ENCODE assay signal across 2 cellular contexts in the genomic region with DNA sequence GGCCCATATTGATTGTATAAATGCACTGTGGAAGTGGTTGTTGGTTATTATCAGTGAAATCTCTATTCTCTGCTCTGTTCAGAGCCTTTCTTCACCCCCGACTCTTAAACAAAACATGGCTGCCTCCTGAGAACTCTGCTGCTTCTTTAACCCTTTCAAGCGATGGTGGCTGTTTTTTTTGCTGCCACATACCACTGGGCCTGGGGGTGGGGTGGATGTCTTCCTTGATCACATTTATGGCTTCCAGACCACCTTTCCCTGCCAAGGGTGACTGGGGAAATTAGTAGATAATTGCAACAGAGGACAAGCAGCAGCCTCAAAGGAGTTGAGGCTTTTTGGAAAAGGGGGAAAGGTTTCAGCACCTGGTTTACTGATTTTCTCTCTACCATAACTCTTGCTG.
TF ChIP-seq lines count a peak whose summit lies in the region.

No MANE protein-coding gene starts in this region.

TF ChIP-seq in IMR-90, 13 proteins besides CTCF, POLR2A, EP300 and RAD21:
- TF ChIP-seq, protein P1, sequence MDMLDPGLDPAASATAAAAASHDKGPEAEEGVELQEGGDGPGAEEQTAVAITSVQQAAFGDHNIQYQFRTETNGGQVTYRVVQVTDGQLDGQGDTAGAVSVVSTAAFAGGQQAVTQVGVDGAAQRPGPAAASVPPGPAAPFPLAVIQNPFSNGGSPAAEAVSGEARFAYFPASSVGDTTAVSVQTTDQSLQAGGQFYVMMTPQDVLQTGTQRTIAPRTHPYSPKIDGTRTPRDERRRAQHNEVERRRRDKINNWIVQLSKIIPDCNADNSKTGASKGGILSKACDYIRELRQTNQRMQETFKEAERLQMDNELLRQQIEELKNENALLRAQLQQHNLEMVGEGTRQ (IDR thresholded peaks at IDR 0.05; ENCODE audit: low read depth, low read length): no peak
- TF ChIP-seq MAZ (IDR thresholded peaks at IDR 0.05; ENCODE audit: borderline replicate concordance, low read depth, low read length) (no peak), CHD1 (IDR thresholded peaks at IDR 0.05; ENCODE audit: low read depth, low read length) (no peak), MXI1 (IDR thresholded peaks at IDR 0.05; ENCODE audit: borderline replicate concordance, low read depth, low read length) (no peak), MAFK (IDR thresholded peaks at IDR 0.05; ENCODE audit: low read depth, low read length) (no peak), SMC3 (IDR thresholded peaks at IDR 0.05; ENCODE audit: low read depth, low read length) (no peak), CEBPB (IDR thresholded peaks at IDR 0.05; ENCODE audit: low read depth, low read length) (no peak), FOS (IDR thresholded peaks at IDR 0.05; ENCODE audit: low read depth, low read length) (no peak), RCOR1 (IDR thresholded peaks at IDR 0.05; ENCODE audit: insufficient replicate concordance, low read length) (no peak), BHLHE40 (IDR thresholded peaks at IDR 0.05; ENCODE audit: low read depth, low read length) (no peak), RFX5 (IDR thresholded peaks at IDR 0.05; ENCODE audit: low read depth, low read length) (no peak), NFE2L2 (IDR thresholded peaks at IDR 0.05; ENCODE audit: low read depth, low read length) (no peak)
- TF ChIP-seq, protein P2, sequence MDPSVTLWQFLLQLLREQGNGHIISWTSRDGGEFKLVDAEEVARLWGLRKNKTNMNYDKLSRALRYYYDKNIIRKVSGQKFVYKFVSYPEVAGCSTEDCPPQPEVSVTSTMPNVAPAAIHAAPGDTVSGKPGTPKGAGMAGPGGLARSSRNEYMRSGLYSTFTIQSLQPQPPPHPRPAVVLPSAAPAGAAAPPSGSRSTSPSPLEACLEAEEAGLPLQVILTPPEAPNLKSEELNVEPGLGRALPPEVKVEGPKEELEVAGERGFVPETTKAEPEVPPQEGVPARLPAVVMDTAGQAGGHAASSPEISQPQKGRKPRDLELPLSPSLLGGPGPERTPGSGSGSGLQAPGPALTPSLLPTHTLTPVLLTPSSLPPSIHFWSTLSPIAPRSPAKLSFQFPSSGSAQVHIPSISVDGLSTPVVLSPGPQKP (IDR thresholded peaks at IDR 0.05; ENCODE audit: borderline replicate concordance, low read depth, low read length): no peak
TF ChIP-seq in IMR-90: peak in this region for 0.

TF ChIP-seq in GM12878, 131 proteins besides CTCF, POLR2A, EP300 and RAD21:
- TF ChIP-seq, protein P3, sequence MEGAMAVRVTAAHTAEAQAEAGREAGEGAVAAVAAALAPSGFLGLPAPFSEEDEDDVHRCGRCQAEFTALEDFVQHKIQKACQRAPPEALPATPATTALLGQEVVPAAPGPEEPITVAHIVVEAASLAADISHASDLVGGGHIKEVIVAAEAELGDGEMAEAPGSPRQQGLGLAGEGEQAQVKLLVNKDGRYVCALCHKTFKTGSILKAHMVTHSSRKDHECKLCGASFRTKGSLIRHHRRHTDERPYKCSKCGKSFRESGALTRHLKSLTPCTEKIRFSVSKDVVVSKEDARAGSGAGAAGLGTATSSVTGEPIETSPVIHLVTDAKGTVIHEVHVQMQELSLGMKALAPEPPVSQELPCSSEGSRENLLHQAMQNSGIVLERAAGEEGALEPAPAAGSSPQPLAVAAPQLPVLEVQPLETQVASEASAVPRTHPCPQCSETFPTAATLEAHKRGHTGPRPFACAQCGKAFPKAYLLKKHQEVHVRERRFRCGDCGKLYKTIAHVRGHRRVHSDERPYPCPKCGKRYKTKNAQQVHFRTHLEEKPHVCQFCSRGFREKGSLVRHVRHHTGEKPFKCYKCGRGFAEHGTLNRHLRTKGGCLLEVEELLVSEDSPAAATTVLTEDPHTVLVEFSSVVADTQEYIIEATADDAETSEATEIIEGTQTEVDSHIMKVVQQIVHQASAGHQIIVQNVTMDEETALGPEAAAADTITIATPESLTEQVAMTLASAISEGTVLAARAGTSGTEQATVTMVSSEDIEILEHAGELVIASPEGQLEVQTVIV (IDR thresholded peaks at IDR 0.05; ENCODE audit: borderline replicate concordance, partially characterized antibody): no peak
- TF ChIP-seq NBN (IDR thresholded peaks at IDR 0.05) (no peak), SP1 (IDR thresholded peaks at IDR 0.05; ENCODE audit: low read depth, low read length) (no peak), CBX3 (IDR thresholded peaks at IDR 0.05; ENCODE audit: borderline replicate concordance, low read depth) (no peak), POLR2AphosphoS5 (IDR thresholded peaks at IDR 0.05; ENCODE audit: low read length) (no peak), SIX5 (IDR thresholded peaks at IDR 0.05; ENCODE audit: low read depth, low read length, severe bottlenecking) (no peak), CREM (IDR thresholded peaks at IDR 0.05; ENCODE audit: low read depth) (no peak), PAX5 (IDR thresholded peaks at IDR 0.05; ENCODE audit: borderline replicate concordance, low read depth, low read length) (no peak), STAT3 (IDR thresholded peaks at IDR 0.05; ENCODE audit: low read depth, low read length) (no peak), ETV6 (conservative IDR thresholded peaks at IDR 0.05 in 1 of 2, IDR thresholded peaks at IDR 0.05 in 1 of 2; ENCODE audit: borderline replicate concordance in 1 of 2, low read depth in 1 of 2) (no peak)
- TF ChIP-seq, protein P4, sequence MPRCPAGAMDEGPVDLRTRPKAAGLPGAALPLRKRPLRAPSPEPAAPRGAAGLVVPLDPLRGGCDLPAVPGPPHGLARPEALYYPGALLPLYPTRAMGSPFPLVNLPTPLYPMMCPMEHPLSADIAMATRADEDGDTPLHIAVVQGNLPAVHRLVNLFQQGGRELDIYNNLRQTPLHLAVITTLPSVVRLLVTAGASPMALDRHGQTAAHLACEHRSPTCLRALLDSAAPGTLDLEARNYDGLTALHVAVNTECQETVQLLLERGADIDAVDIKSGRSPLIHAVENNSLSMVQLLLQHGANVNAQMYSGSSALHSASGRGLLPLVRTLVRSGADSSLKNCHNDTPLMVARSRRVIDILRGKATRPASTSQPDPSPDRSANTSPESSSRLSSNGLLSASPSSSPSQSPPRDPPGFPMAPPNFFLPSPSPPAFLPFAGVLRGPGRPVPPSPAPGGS (IDR thresholded peaks at IDR 0.05; ENCODE audit: borderline replicate concordance, insufficient read depth, low read depth, low read length, poor library complexity, severe bottlenecking): no peak
- TF ChIP-seq, protein P5, sequence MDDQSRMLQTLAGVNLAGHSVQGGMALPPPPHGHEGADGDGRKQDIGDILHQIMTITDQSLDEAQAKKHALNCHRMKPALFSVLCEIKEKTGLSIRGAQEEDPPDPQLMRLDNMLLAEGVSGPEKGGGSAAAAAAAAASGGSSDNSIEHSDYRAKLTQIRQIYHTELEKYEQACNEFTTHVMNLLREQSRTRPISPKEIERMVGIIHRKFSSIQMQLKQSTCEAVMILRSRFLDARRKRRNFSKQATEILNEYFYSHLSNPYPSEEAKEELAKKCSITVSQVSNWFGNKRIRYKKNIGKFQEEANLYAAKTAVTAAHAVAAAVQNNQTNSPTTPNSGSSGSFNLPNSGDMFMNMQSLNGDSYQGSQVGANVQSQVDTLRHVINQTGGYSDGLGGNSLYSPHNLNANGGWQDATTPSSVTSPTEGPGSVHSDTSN (IDR thresholded peaks at IDR 0.05; ENCODE audit: insufficient replicate concordance, low read depth, low read length): no peak
- TF ChIP-seq, protein P6, sequence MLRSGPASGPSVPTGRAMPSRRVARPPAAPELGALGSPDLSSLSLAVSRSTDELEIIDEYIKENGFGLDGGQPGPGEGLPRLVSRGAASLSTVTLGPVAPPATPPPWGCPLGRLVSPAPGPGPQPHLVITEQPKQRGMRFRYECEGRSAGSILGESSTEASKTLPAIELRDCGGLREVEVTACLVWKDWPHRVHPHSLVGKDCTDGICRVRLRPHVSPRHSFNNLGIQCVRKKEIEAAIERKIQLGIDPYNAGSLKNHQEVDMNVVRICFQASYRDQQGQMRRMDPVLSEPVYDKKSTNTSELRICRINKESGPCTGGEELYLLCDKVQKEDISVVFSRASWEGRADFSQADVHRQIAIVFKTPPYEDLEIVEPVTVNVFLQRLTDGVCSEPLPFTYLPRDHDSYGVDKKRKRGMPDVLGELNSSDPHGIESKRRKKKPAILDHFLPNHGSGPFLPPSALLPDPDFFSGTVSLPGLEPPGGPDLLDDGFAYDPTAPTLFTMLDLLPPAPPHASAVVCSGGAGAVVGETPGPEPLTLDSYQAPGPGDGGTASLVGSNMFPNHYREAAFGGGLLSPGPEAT (IDR thresholded peaks at IDR 0.05; ENCODE audit: low read depth): no peak
- TF ChIP-seq, protein P2 (IDR thresholded peaks at IDR 0.05; ENCODE audit: low read depth, low read length): no peak
